ENCODE assay signal across 8 cellular contexts in genomic region chr3:9932843-9933560, GRCh38. TPM values are rescaled to one million over a fixed set of nuclear protein-coding genes. Genes with fewer than 3 reads are reported as not detected.
DNase-seq lines count a peak whose midpoint lies in the region; ATAC-seq and TF ChIP-seq lines count a peak whose summit lies in the region.

No MANE protein-coding gene starts in this region.

- H3K4me3 Mint-ChIP-seq in IgD-negative memory B cell: peak overlapping the region; percentile 90 to 99 (median 98)

- H3K4me1 ChIP-seq in gastroesophageal sphincter (peaks cover 0 to 39% (median 24%) of the 10 kb centered on the region in 3 donors), suprapubic skin (peaks cover 28% of the 10 kb centered on the region)

- no CpG with 5 or more reads among the region's 77 CpGs for WGBS in gastroesophageal sphincter (ENCODE audit: low coverage in 1 of 2), 2 donors
- 0% methylated on average over 7 of the region's 77 CpGs for WGBS in suprapubic skin

- H3K36me3 Mint-ChIP-seq in IgD-negative memory B cell: peaks cover 2% of the 10 kb centered on the region

- no peaks in the 10 kb centered on the region for H3K27me3 ChIP-seq in gastroesophageal sphincter
- no peaks in the 10 kb centered on the region for H3K27me3 ChIP-seq in suprapubic skin

- H3K36me3 ChIP-seq in gastroesophageal sphincter (peaks cover 0 to 55% of the 10 kb centered on the region in 2 donors), suprapubic skin (peaks cover 32% of the 10 kb centered on the region)

- no peak for TF ChIP-seq EP300 in gastroesophageal sphincter (IDR thresholded peaks at IDR 0.05)
- no peak for TF ChIP-seq EP300 in suprapubic skin (IDR thresholded peaks at IDR 0.05)

- peaks cover 23 to 24% (median 23%) of the 10 kb centered on the region in 3 donors for H3K4me1 Mint-ChIP-seq in IgD-negative memory B cell

- TF ChIP-seq CTCF in RWPE1 (conservative IDR thresholded peaks at IDR 0.05; ENCODE audit: low read depth): peak; percentile 82
- TF ChIP-seq CTCF in gastroesophageal sphincter (IDR thresholded peaks at IDR 0.05): peak; percentile 71 to 90 (median 88)
- peak; percentile 51 to 77 for TF ChIP-seq CTCF in suprapubic skin (IDR thresholded peaks at IDR 0.05)

- ATAC-seq in GM21528 (IDR thresholded peaks at IDR 0.05; ENCODE audit: low FRiP score, unreplicated experiment) (peak; percentile 66), gastroesophageal sphincter (peak; percentile 79)

- CTCF ChIA-PET in RWPE1 (lab: Yijun Ruan, JAX): interaction anchor here (0.5 to 1.4 kb wide), 5 partner anchors 13 to 1983 kb away, joined by 3 to 5 read pairs (median 4); no protein-coding TSS in a partner anchor

- peak; percentile 86 for DNase-seq in Daoy (ENCODE audit: low read depth)
- DNase-seq in RWPE1 (ENCODE audit: low spot score): peak; percentile 50
- peak; percentile 85 for DNase-seq in activated effector memory CD4-positive, alpha-beta T cell treated with Interleukin-2 at 50 U/mL for 16 hours
- DNase-seq in occipital lobe (lab: John Stamatoyannopoulos, UW): peak; percentile 58
- peak; percentile 87 to 94 for DNase-seq in suprapubic skin (ENCODE audit: low spot score in 2 of 2)

- POLR2A ChIA-PET in RWPE1 (lab: Yijun Ruan, JAX; ENCODE audit: low non-redundant PET): interaction anchor here (0.6 to 1.2 kb wide), 4 partner anchors 8 to 94 kb away, joined by 3 to 5 read pairs (median 4); no protein-coding TSS in a partner anchor

- H3K9me3 ChIP-seq in gastroesophageal sphincter (no peaks in the 10 kb centered on the region), suprapubic skin (no peaks in the 10 kb centered on the region)

- TF ChIP-seq POLR2A in gastroesophageal sphincter (IDR thresholded peaks at IDR 0.05): no peak
- TF ChIP-seq POLR2A in suprapubic skin (IDR thresholded peaks at IDR 0.05): no peak

- peak overlapping the region; percentile 94 for H3K27ac ChIP-seq in RWPE1
- peak overlapping the region; percentile 71 to 97 (median 94) for H3K27ac ChIP-seq in gastroesophageal sphincter
- H3K27ac ChIP-seq in suprapubic skin: peak overlapping the region; percentile 84

- H3K9me3 Mint-ChIP-seq in IgD-negative memory B cell: no peaks in the 10 kb centered on the region

- no peaks in the 10 kb centered on the region for H3K27me3 Mint-ChIP-seq in IgD-negative memory B cell

- H3K4me3 ChIP-seq in gastroesophageal sphincter: peak overlapping the region; percentile 46 to 79
- peak overlapping the region; percentile 60 for H3K4me3 ChIP-seq in suprapubic skin

- peak overlapping the region; percentile 97 to 99 (median 98) for H3K27ac Mint-ChIP-seq in IgD-negative memory B cell

RNA-seq across cellular contexts. Expression of gene CRELD1, which starts 0.6 kb away (rescaled TPM):
- total RNA-seq in Daoy (2014; rRNA removed; shearing (Covaris generic)): 9.9 and 12.4 TPM in 2 replicates
- polyA plus RNA-seq in IgD-negative memory B cell: 17.7 TPM
- 10 to 100 TPM; 54.3 to 80.0 (median 64.6) TPM for total RNA-seq in gastroesophageal sphincter
- 17.5 TPM for total RNA-seq in occipital lobe
- 10 to 100 TPM; 18.9 to 46.7 (median 26.0) TPM for total RNA-seq in suprapubic skin

RNA-seq across cellular contexts. Expression of gene IL17RC, which starts 16.1 kb away (rescaled TPM):
- 6.7 and 9.5 TPM in 2 replicates for total RNA-seq in Daoy (2014; rRNA removed; shearing (Covaris generic))
- 6.7 TPM for polyA plus RNA-seq in IgD-negative memory B cell
- total RNA-seq in gastroesophageal sphincter (10 to 100 TPM; 31.0 to 64.0 (median 52.8) TPM), occipital lobe (4.5 TPM), suprapubic skin (100 to 1,000 TPM in 3 of 4 donors, 10 to 100 TPM in 1; 92.5 to 185 (median 137) TPM)

RNA-seq across cellular contexts. Expression of gene PRRT3, which starts 19.2 kb away (rescaled TPM):
- 0.46 and 0.57 TPM in 2 replicates for total RNA-seq in Daoy (2014; rRNA removed; shearing (Covaris generic))
- 2.0 TPM for polyA plus RNA-seq in IgD-negative memory B cell
- total RNA-seq in gastroesophageal sphincter (1 to 10 TPM; 1.3 to 3.6 (median 2.7) TPM), occipital lobe (4.1 TPM), suprapubic skin (1 to 10 TPM; 2.5 to 6.1 (median 3.0) TPM)

RNA-seq across cellular contexts. Expression of gene IL17RE, which starts 30.4 kb away (rescaled TPM):
- 0.06 and 0.18 TPM in 2 replicates for total RNA-seq in Daoy (2014; rRNA removed; shearing (Covaris generic))
- polyA plus RNA-seq in IgD-negative memory B cell: not detected
- total RNA-seq in gastroesophageal sphincter (under 1 TPM; 0.47 to 0.85 (median 0.79) TPM), occipital lobe (not detected), suprapubic skin (100 to 1,000 TPM in 1 of 4 donors, 10 to 100 TPM in 3; 49.2 to 116 (median 77.8) TPM)

RNA-seq across cellular contexts. Expression of gene JAGN1, which starts 42.6 kb away (rescaled TPM):
- 22.7 and 22.8 TPM in 2 replicates for total RNA-seq in Daoy (2014; rRNA removed; shearing (Covaris generic))
- 46.4 TPM for polyA plus RNA-seq in IgD-negative memory B cell
- total RNA-seq in gastroesophageal sphincter (10 to 100 TPM; 23.4 to 39.3 (median 31.7) TPM), occipital lobe (17.8 TPM), suprapubic skin (10 to 100 TPM; 29.5 to 71.3 (median 49.8) TPM)

Comparison
In these comparisons a context has a peak if more than half of its experiments do, and no peak if none do; other contexts are left out.
1. Peak in every context shown above with its lines: DNase-seq, ATAC-seq, H3K4me3 ChIP-seq and H3K27ac ChIP-seq.